Comparison of ENCODE assay signal across 8 cellular contexts in genomic region chr6:116278478-116278822, GRCh38. TPM values are rescaled to one million over a fixed set of nuclear protein-coding genes. Genes with fewer than 3 reads are reported as not detected.
DNase-seq lines count a peak whose midpoint lies in the region; ATAC-seq lines count a peak whose summit lies in the region.

No MANE protein-coding gene starts in this region.

- peaks cover 6% of the 10 kb centered on the region for H3K36me3 ChIP-seq in CD4-positive, alpha-beta memory T cell (ENCODE audit: insufficient read depth, low read length)
- H3K36me3 ChIP-seq in NT2/D1 (ENCODE audit: insufficient read depth, insufficient read length, low read length) (peaks cover 21% of the 10 kb centered on the region), neuronal stem cell (replicated peaks in 1 of 2; ENCODE audit: control insufficient read depth in 2 of 2, insufficient read depth in 2 of 2, low read length in 2 of 2) (peaks cover 5 to 49% of the 10 kb centered on the region in 2 donors)

- H3K23ac ChIP-seq in neuronal stem cell (ENCODE audit: low read depth, low read length, poor library complexity) = no peak overlapping the region

- no peaks in the 10 kb centered on the region for H3K27me3 ChIP-seq in CD4-positive, alpha-beta memory T cell (ENCODE audit: insufficient read depth, low read length)
- H3K27me3 ChIP-seq in NT2/D1 (ENCODE audit: insufficient read depth, insufficient read length) (no peaks in the 10 kb centered on the region), neuronal stem cell (ENCODE audit: control insufficient read depth in 3 of 3, insufficient read depth in 3 of 3, low read depth in 1 of 3, low read length in 3 of 3) (no peaks in the 10 kb centered on the region)

- ATAC-seq in effector memory CD8-positive, alpha-beta T cell (replicated peaks) = no peak
- ATAC-seq in HG02973 (IDR thresholded peaks at IDR 0.05; ENCODE audit: unreplicated experiment) (no peak), esophagus mucosa (no peak)

- peaks cover 39 to 51% of the 10 kb centered on the region in 2 donors for H3K36me3 Mint-ChIP-seq in CD4-positive, alpha-beta memory T cell
- H3K36me3 Mint-ChIP-seq in effector memory CD8-positive, alpha-beta T cell (ENCODE audit: insufficient read depth) = peaks cover 67% of the 10 kb centered on the region

- H2BK12ac ChIP-seq in neuronal stem cell (ENCODE audit: low read length) = no peak overlapping the region

- peak overlapping the region; percentile 95 to 97 for H3K4me3 ChIP-seq in CD4-positive, alpha-beta memory T cell (ENCODE audit: low read length in 2 of 2)
- H3K4me3 ChIP-seq in NT2/D1 (ENCODE audit: insufficient read length, low read depth) (peak overlapping the region; percentile 90), neuronal stem cell (ENCODE audit: low read length in 2 of 2) (peak overlapping the region in 1 of 2 donors; percentile 86)

- H3K4me2 ChIP-seq in neuronal stem cell (ENCODE audit: insufficient read depth, low read length, poor library complexity, severe bottlenecking) = peak overlapping the region; percentile 78

- H3K9me3 ChIP-seq in CD4-positive, alpha-beta memory T cell (ENCODE audit: control insufficient read depth in 1 of 2, low read length in 2 of 2) = no peaks in the 10 kb centered on the region
- H3K9me3 ChIP-seq in NT2/D1 (ENCODE audit: insufficient read depth, low read length) (no peaks in the 10 kb centered on the region), neuronal stem cell (replicated peaks in 1 of 2; ENCODE audit: control insufficient read depth in 2 of 2, insufficient read depth in 1 of 2, low read depth in 1 of 2, low read length in 2 of 2) (peaks cover 0 to 5% of the 10 kb centered on the region in 2 donors)

- peak overlapping the region; percentile 99 to 100 (median 100) for H3K27ac Mint-ChIP-seq in CD4-positive, alpha-beta memory T cell
- peak overlapping the region; percentile 97 to 100 for H3K27ac Mint-ChIP-seq in effector memory CD8-positive, alpha-beta T cell

- no peak overlapping the region for H3K4ac ChIP-seq in neuronal stem cell (ENCODE audit: low read length)

- H2AK5ac ChIP-seq in neuronal stem cell (ENCODE audit: low read depth, low read length) = no peak overlapping the region

- H2BK5ac ChIP-seq in neuronal stem cell (ENCODE audit: low read length) = no peak overlapping the region

- CTCF ChIA-PET in CD4-positive, alpha-beta memory T cell (lab: Charles Lee; ENCODE audit: partially characterized antibody) = interaction anchor here (0.8 to 5.3 kb wide), 4 partner anchors 9 to 256 kb away, joined by 3 to 40 read pairs (median 7); no protein-coding TSS in a partner anchor

- H4K91ac ChIP-seq in neuronal stem cell (ENCODE audit: low read depth, low read length, poor library complexity) = no peak overlapping the region

- peaks cover 5% of the 10 kb centered on the region for H3K79me1 ChIP-seq in neuronal stem cell (ENCODE audit: low read depth, low read length)

- H3K18ac ChIP-seq in neuronal stem cell (ENCODE audit: low read length) = no peak overlapping the region

- no peak overlapping the region for H2BK15ac ChIP-seq in neuronal stem cell (ENCODE audit: low read length)

- intact Hi-C loops in CD4-positive, alpha-beta memory T cell (cut with micrococcal nuclease) = loop anchor here (2.0 kb wide), 1 partner anchor 92 kb away; the partner anchor contains the start of gene DSE

- H3K4me3 Mint-ChIP-seq in CD4-positive, alpha-beta memory T cell = peak overlapping the region; percentile 96 to 100 (median 99)
- H3K4me3 Mint-ChIP-seq in effector memory CD8-positive, alpha-beta T cell = peak overlapping the region; percentile 87 to 98

- no CpG with 5 or more reads among the region's 11 CpGs for WGBS in neuronal stem cell (ENCODE audit: extremely low coverage in 2 of 2, insufficient read length in 2 of 2, insufficient replicate concordance in 1 of 2), 2 donors

- no peaks in the 10 kb centered on the region for H3K27me3 Mint-ChIP-seq in CD4-positive, alpha-beta memory T cell
- H3K27me3 Mint-ChIP-seq in effector memory CD8-positive, alpha-beta T cell = no peaks in the 10 kb centered on the region

- peak in 1 of 5 donors; percentile 39 for DNase-seq in CD4-positive, alpha-beta memory T cell
- DNase-seq in NT2/D1 (ENCODE audit: low read depth, low spot score) = no peak
- no peak for DNase-seq in effector memory CD8-positive, alpha-beta T cell
- no peak for DNase-seq in neuronal stem cell (ENCODE audit: low spot score)
- DNase-seq in HPDE6-E6E7 (ENCODE audit: extremely low spot score) = no peak
- no peak for DNase-seq in GF-D8 (lab: John Stamatoyannopoulos, UW)

- peaks cover 41 to 82% (median 55%) of the 10 kb centered on the region in 4 donors for H3K4me1 Mint-ChIP-seq in CD4-positive, alpha-beta memory T cell
- peaks cover 43 to 62% of the 10 kb centered on the region in 2 donors for H3K4me1 Mint-ChIP-seq in effector memory CD8-positive, alpha-beta T cell (ENCODE audit: low read depth in 2 of 2)

- no peak overlapping the region for H3K14ac ChIP-seq in neuronal stem cell (ENCODE audit: low read length)

- peaks cover 0 to 3% (median 0%) of the 10 kb centered on the region in 8 donors for H3K9me3 Mint-ChIP-seq in CD4-positive, alpha-beta memory T cell
- H3K9me3 Mint-ChIP-seq in effector memory CD8-positive, alpha-beta T cell = no peaks in the 10 kb centered on the region

- H3K9ac ChIP-seq in NT2/D1 (ENCODE audit: insufficient read length, low read depth) = no peak overlapping the region
- no peak overlapping the region for H3K9ac ChIP-seq in neuronal stem cell (ENCODE audit: low read depth, low read length, poor library complexity)

- H2BK120ac ChIP-seq in neuronal stem cell (ENCODE audit: low read depth, low read length) = no peak overlapping the region

- peak overlapping the region; percentile 97 for H3K27ac ChIP-seq in CD4-positive, alpha-beta memory T cell (ENCODE audit: low read depth, low read length)
- no peak overlapping the region for H3K27ac ChIP-seq in neuronal stem cell (replicated peaks; ENCODE audit: low read length)

- H3K4me1 ChIP-seq in CD4-positive, alpha-beta memory T cell (ENCODE audit: insufficient read depth, low read length) = peaks cover 56% of the 10 kb centered on the region
- no peaks in the 10 kb centered on the region for H3K4me1 ChIP-seq in NT2/D1 (ENCODE audit: insufficient read depth, insufficient read length)
- peaks cover 9 to 28% of the 10 kb centered on the region in 2 donors for H3K4me1 ChIP-seq in neuronal stem cell (ENCODE audit: control insufficient read depth in 2 of 2, insufficient read depth in 1 of 2, low read depth in 1 of 2, low read length in 2 of 2)

- POLR2A ChIA-PET in CD4-positive, alpha-beta memory T cell (lab: Charles Lee; ENCODE audit: partially characterized antibody) = interaction anchor here (0.9 to 4.8 kb wide), 11 partner anchors 9 to 403 kb away, joined by 3 to 114 read pairs (median 20); partner anchors contain the start of genes DSE, KPNA5, NT5DC1 and RWDD1

- no peak overlapping the region for H2AFZ ChIP-seq in neuronal stem cell (ENCODE audit: low read length)

- no peak overlapping the region for H4K8ac ChIP-seq in neuronal stem cell (ENCODE audit: low read depth, low read length)

RNA-seq across cellular contexts. Expression of gene TSPYL1, which starts 1.3 kb away (rescaled TPM):
- 100 to 1,000 TPM; 107 to 109 TPM for total RNA-seq in CD4-positive, alpha-beta memory T cell
- 10 to 100 TPM; 41.8 to 62.0 TPM for polyA plus RNA-seq in CD4-positive, alpha-beta memory T cell
- 47.6 TPM for polyA plus RNA-seq in neuronal stem cell (2013, experiment 1 of 2)
- 48.1 TPM for polyA plus RNA-seq in neuronal stem cell (2013, experiment 2 of 2)
- total RNA-seq in esophagus mucosa = 54.0 TPM

RNA-seq across cellular contexts. Expression of gene TSPYL4, which starts 24.6 kb away (rescaled TPM):
- 10 to 100 TPM; 22.3 to 23.0 TPM for total RNA-seq in CD4-positive, alpha-beta memory T cell
- polyA plus RNA-seq in CD4-positive, alpha-beta memory T cell = 10 to 100 TPM in 1 of 2 donors, 1 to 10 TPM in 1; 8.0 to 14.8 TPM
- 37.9 TPM for polyA plus RNA-seq in neuronal stem cell (2013, experiment 1 of 2)
- polyA plus RNA-seq in neuronal stem cell (2013, experiment 2 of 2) = 37.1 TPM
- total RNA-seq in esophagus mucosa = 6.7 TPM
